Comparison of ENCODE assay signal across 8 cellular contexts in the genomic region with DNA sequence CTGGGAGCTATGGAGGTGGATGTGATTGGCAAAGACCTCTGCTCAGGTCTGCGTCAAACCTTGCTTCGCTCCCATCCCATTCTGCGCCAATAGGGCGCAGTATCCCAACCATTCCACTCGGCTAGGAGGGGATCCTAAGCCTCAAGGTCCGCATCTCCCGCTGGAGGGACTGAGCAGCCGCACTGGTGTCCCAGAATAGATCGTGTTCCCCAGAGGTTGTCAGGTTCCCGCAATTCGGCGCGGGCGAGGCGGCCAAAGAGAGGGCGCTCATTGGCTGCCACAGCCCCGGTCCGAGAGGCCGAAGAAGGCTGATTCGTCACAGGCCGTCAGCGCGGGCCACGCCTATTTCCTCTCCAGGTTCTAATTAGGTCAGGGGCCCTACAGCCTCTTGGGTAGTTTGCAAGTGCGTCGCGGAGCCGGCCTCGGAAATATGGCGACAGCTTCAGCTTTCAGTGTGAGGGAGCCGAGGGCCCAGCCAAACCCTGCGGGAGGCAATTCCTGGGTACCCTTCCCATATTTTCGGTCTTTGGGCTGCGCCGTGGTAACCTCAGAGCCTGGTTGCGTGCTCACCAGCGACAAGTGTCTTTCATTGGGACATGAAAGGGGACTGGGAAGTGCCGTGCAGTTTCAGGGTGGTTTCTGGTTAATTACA. TPM values are rescaled to one million over a fixed set of nuclear protein-coding genes. Genes with fewer than 3 reads are reported as not detected.
DNase-seq lines count a peak whose midpoint lies in the region; ATAC-seq and TF ChIP-seq lines count a peak whose summit lies in the region.

No MANE protein-coding gene starts in this region.

- H3K9ac ChIP-seq in adipocyte (ENCODE audit: low read length) = peak overlapping the region; percentile 96

- 1% methylated on average over 38 of the region's 38 CpGs for WGBS in heart right ventricle, 2 donors
- 0 to 2% methylated on average over 20 to 37 of the region's 38 CpGs for WGBS in upper lobe of left lung, 2 donors

- H3K9me3 ChIP-seq in adipocyte (ENCODE audit: control insufficient read depth, low read length) = no peaks in the 10 kb centered on the region
- no peaks in the 10 kb centered on the region for H3K9me3 ChIP-seq in heart right ventricle
- H3K9me3 ChIP-seq in upper lobe of left lung = no peaks in the 10 kb centered on the region

- H3K27me3 ChIP-seq in adipocyte (replicated peaks; ENCODE audit: control insufficient read depth, insufficient read depth, low read length) (no peaks in the 10 kb centered on the region), heart right ventricle (peaks cover 0 to 3% (median 0%) of the 10 kb centered on the region in 7 donors), upper lobe of left lung (no peaks in the 10 kb centered on the region)

- ATAC-seq in GM21737 (IDR thresholded peaks at IDR 0.05; ENCODE audit: unreplicated experiment) = peak; percentile 99
- ATAC-seq in heart right ventricle = peak; percentile 98 to 100 (median 100)
- ATAC-seq in upper lobe of left lung (ENCODE audit: low FRiP score in 2 of 2) = peak; percentile 97 to 98

- no peaks in the 10 kb centered on the region for H3K36me3 ChIP-seq in adipocyte (ENCODE audit: control insufficient read depth, insufficient read depth, low read length, severe bottlenecking)
- peaks cover 0 to 6% (median 0%) of the 10 kb centered on the region in 9 donors for H3K36me3 ChIP-seq in heart right ventricle
- H3K36me3 ChIP-seq in upper lobe of left lung = no peaks in the 10 kb centered on the region

- H3K4me3 ChIP-seq in adipocyte (ENCODE audit: low read length) = peak overlapping the region; percentile 96
- peak overlapping the region; percentile 38 to 97 (median 75) for H3K4me3 ChIP-seq in heart right ventricle
- peak overlapping the region; percentile 58 to 75 (median 68) for H3K4me3 ChIP-seq in upper lobe of left lung

- H3K27ac ChIP-seq in heart right ventricle (peak overlapping the region; percentile 89 to 100 (median 100)), upper lobe of left lung (peak overlapping the region; percentile 96 to 100 (median 97))

- TF ChIP-seq POLR2A in upper lobe of left lung (IDR thresholded peaks at IDR 0.05) = peak in 3 of 4 donors; percentile 97 to 99 (median 99)

- H3K4me1 ChIP-seq in adipocyte (ENCODE audit: control insufficient read depth, insufficient read depth, low read length) = peaks cover 40% of the 10 kb centered on the region
- H3K4me1 ChIP-seq in heart right ventricle = peaks cover 0 to 36% (median 23%) of the 10 kb centered on the region in 9 donors
- peaks cover 29 to 47% (median 35%) of the 10 kb centered on the region in 4 donors for H3K4me1 ChIP-seq in upper lobe of left lung

- TF ChIP-seq CTCF in heart right ventricle (IDR thresholded peaks at IDR 0.05) (no peak), upper lobe of left lung (IDR thresholded peaks at IDR 0.05) (peak in 2 of 6 experiments; percentile 16 to 31)

- peak in 1 of 4 donors; percentile 54 for TF ChIP-seq EP300 in upper lobe of left lung (IDR thresholded peaks at IDR 0.05)

- intact Hi-C loops in heart right ventricle (cut with DNase I) = loop anchor here in 5 of 10 donors (1.0 to 10.0 kb wide), 6 partner anchors 40 to 417 kb away; a partner anchor contains a TSS
- intact Hi-C loops in posterior vena cava (cut with DNase I) = no loop called here

- DNase-seq in Daoy (ENCODE audit: low read depth) (peak; percentile 92), Kasumi-1 (lab: John Stamatoyannopoulos, UW) (peak; percentile 92 to 93), SW480 (ENCODE audit: low spot score) (peak; percentile 87), adipocyte (ENCODE audit: low read depth) (peak; percentile 92), heart right ventricle (peak; percentile 97 to 98), posterior vena cava (ENCODE audit: low spot score) (peak; percentile 99), upper lobe of left lung (peak; percentile 96 to 99)

RNA-seq across cellular contexts. Expression of a gene that starts 5.0 kb away (rescaled TPM):
- total RNA-seq in Daoy (2014; rRNA removed; shearing (Covaris generic)) = not detected in 2 replicates
- total RNA-seq in heart right ventricle (not detected), posterior vena cava (not detected), upper lobe of left lung (not detected)
- not detected for polyA plus RNA-seq in heart right ventricle

RNA-seq across cellular contexts. Expression of a gene that starts 14.6 kb away (rescaled TPM):
- 0.40 and 0.51 TPM in 2 replicates for total RNA-seq in Daoy (2014; rRNA removed; shearing (Covaris generic))
- 1 to 10 TPM in 3 of 10 donors, under 1 TPM in 7; 0.11 to 1.5 (median 0.42) TPM for total RNA-seq in heart right ventricle
- polyA plus RNA-seq in heart right ventricle = 1 to 10 TPM; 1.0 to 1.3 TPM
- total RNA-seq in posterior vena cava = under 1 TPM; 0.48 to 0.74 TPM
- 1 to 10 TPM in 2 of 6 donors, under 1 TPM in 4; 0.17 to 1.3 (median 0.93) TPM for total RNA-seq in upper lobe of left lung

RNA-seq across cellular contexts. Expression of a gene that starts 40.8 kb away (rescaled TPM):
- 21.2 and 26.6 TPM in 2 replicates for total RNA-seq in Daoy (2014; rRNA removed; shearing (Covaris generic))
- total RNA-seq in heart right ventricle = 100 to 1,000 TPM in 1 of 10 donors, 10 to 100 TPM in 9; 73.4 to 103 (median 85.8) TPM
- 10 to 100 TPM; 24.9 to 28.5 TPM for polyA plus RNA-seq in heart right ventricle
- total RNA-seq in posterior vena cava = 10 to 100 TPM; 34.7 to 37.8 TPM
- 10 to 100 TPM; 17.8 to 36.5 (median 30.6) TPM for total RNA-seq in upper lobe of left lung

Comparison
In these comparisons a context has a peak if more than half of its experiments do, and no peak if none do; other contexts are left out.
1. Peak in every context shown above with its lines: DNase-seq, ATAC-seq, H3K4me3 ChIP-seq and H3K27ac ChIP-seq.